ENCODE assay signal across 1 cellular context in genomic region chr22:45688606-45689080, GRCh38.
TF ChIP-seq lines count a peak whose summit lies in the region.

No MANE protein-coding gene starts in this region.

TF ChIP-seq in SK-N-SH treated with all-trans-retinoic acid at 6 μM for 48 hours, 23 proteins besides CTCF, POLR2A, EP300 and RAD21 (continued from another document):
- TF ChIP-seq ZFP3 (CRISPR knock-in tag; IDR thresholded peaks at IDR 0.05) (0 out of 2 replicates have a peak, but pooled peaks have one; percentile 11), ISL1 (CRISPR knock-in tag; IDR thresholded peaks at IDR 0.05) (peak; percentile 84), TOX (CRISPR knock-in tag; IDR thresholded peaks at IDR 0.05; ENCODE audit: borderline replicate concordance) (0 out of 2 replicates have a peak, but pooled peaks have one; percentile 20), GLIS3 (CRISPR knock-in tag; IDR thresholded peaks at IDR 0.05) (peak; percentile 79; the same call in 1 of the 2 replicates)
